1 cellular context compared by ENCODE assay signal in genomic region chr2:28435796-28436425, GRCh38.
TF ChIP-seq lines count a peak whose summit lies in the region.

No MANE protein-coding gene starts in this region.

TF ChIP-seq in A549, 52 proteins besides CTCF, POLR2A, EP300 and RAD21 (continued from another document):
- no peak for TF ChIP-seq ELK1 (IDR thresholded peaks at IDR 0.05; ENCODE audit: low read depth, low read length)
- TF ChIP-seq FOSB (CRISPR knock-in tag; IDR thresholded peaks at IDR 0.05), result no peak
- TF ChIP-seq HMGXB4 (CRISPR knock-in tag; IDR thresholded peaks at IDR 0.05; ENCODE audit: borderline replicate concordance), result no peak
TF ChIP-seq in A549: peak in this region for 0.
